Comparison of ENCODE assay signal across 12 cellular contexts in genomic region chr21:44405948-44406872, GRCh38. TPM values are rescaled to one million over a fixed set of nuclear protein-coding genes. Genes with fewer than 3 reads are reported as not detected.
DNase-seq lines count a peak whose midpoint lies in the region; TF ChIP-seq lines count a peak whose summit lies in the region.
"Had no signal": no experiment of that assay in that cellular context is flagged by ENCODE, and none has a peak within 500 bp of the region (broad histone marks: within the 10 kb centered on the region; RNA-seq: fewer than 3 reads in every experiment).

No MANE protein-coding gene starts in this region.

- intact Hi-C loops in spleen (cut with DNase I; ENCODE audit: low total_unique reads) = no loop called here

- no peaks in the 10 kb centered on the region for H3K27me3 ChIP-seq in spleen (replicated peaks in 1 of 7)
- H3K27me3 ChIP-seq: ascending aorta had no signal

- H3K4me1 ChIP-seq in spleen = no peaks in the 10 kb centered on the region
- H3K4me1 ChIP-seq: ascending aorta, esophagus muscularis mucosa had no signal

- TF ChIP-seq POLR2A in spleen (IDR thresholded peaks at IDR 0.05) = no peak

- peaks cover 0 to 62% (median 15%) of the 10 kb centered on the region in 6 donors for H3K36me3 ChIP-seq in spleen
- H3K36me3 ChIP-seq: ascending aorta, esophagus muscularis mucosa, thoracic aorta had no signal

- H3K4me3 ChIP-seq in epithelial cell of proximal tubule (ENCODE audit: low read depth, low read length) (no peak overlapping the region), spleen (no peak overlapping the region)
- H3K4me3 ChIP-seq: ascending aorta, esophagus muscularis mucosa, thoracic aorta had no signal

- TF ChIP-seq CTCF in epithelial cell of proximal tubule (conservative IDR thresholded peaks at IDR 0.05; ENCODE audit: low read depth, low read length) = no peak
- TF ChIP-seq CTCF in spleen (IDR thresholded peaks at IDR 0.05 in 8 of 11, conservative IDR thresholded peaks at IDR 0.05 in 3 of 11) = no peak

- H3K27ac ChIP-seq in spleen (peak overlapping the region in 1 of 8 donors; percentile 36), caudate nucleus (ENCODE audit: low read depth, low read length) (no peak overlapping the region)
- H3K27ac ChIP-seq: ascending aorta, esophagus muscularis mucosa, thoracic aorta had no signal

- no peaks in the 10 kb centered on the region for H3K9me3 ChIP-seq in spleen
- H3K9me3 ChIP-seq: ascending aorta, esophagus muscularis mucosa, thoracic aorta had no signal

- peak; percentile 53 for DNase-seq in activated CD8-positive, alpha-beta memory T cell treated with anti-CD3 and anti-CD28 coated beads for 24 hours
- no peak for DNase-seq in activated CD8-positive, alpha-beta memory T cell treated with anti-CD3 and anti-CD28 coated beads, Interleukin-2, amount 50 U/mL, for 48 hours
- DNase-seq in HS-5 (ENCODE audit: low read depth) (peak; percentile 84), epithelial cell of proximal tubule (ENCODE audit: low read depth) (peak; percentile 2), spleen (peak; percentile 39), HT-29 (ENCODE audit: low spot score) (no peak), caudate nucleus (lab: John Stamatoyannopoulos, UW) (no peak), SHP77 (lab: John Stamatoyannopoulos, UW) (no peak)
- DNase-seq: naive B cell had no signal

- WGBS in spleen, 5 donors = 84 to 94% (median 89%) methylated on average over 30 to 37 of the region's 37 CpGs

RNA-seq across cellular contexts. Expression of gene LRRC3, which starts 49.1 kb away (rescaled TPM):
- total RNA-seq in epithelial cell of proximal tubule = 1.0 and 3.0 TPM in 2 replicates
- total RNA-seq in spleen = 1 to 10 TPM; 1.3 to 4.9 (median 3.4) TPM
- under 1 TPM; 0.24 to 0.86 (median 0.26) TPM for polyA plus RNA-seq in spleen
- 0.08 and 0.10 TPM in 2 replicates for total RNA-seq in HT-29 (2014; rRNA removed; shearing (Covaris generic))

RNA-seq across cellular contexts. Expression of gene TRPM2, which starts 52.8 kb away (rescaled TPM):
- total RNA-seq in epithelial cell of proximal tubule = 0.52 and 1.7 TPM in 2 replicates
- 10 to 100 TPM; 10.4 to 35.3 (median 22.0) TPM for total RNA-seq in spleen
- 10 to 100 TPM; 20.5 to 44.1 (median 28.4) TPM for polyA plus RNA-seq in spleen
- 0.60 TPM in 1 of 2 replicates, not detected in the other for total RNA-seq in HT-29 (2014; rRNA removed; shearing (Covaris generic))

Comparison
In these comparisons a context has a peak if more than half of its experiments do, and no peak if none do; other contexts are left out.
1. DNase-seq: peak in activated CD8-positive, alpha-beta memory T cell treated with anti-CD3 and anti-CD28 coated beads for 24 hours (single experiment), HS-5 (single experiment), epithelial cell of proximal tubule (single experiment) and spleen (single experiment); none in activated CD8-positive, alpha-beta memory T cell treated with anti-CD3 and anti-CD28 coated beads, Interleukin-2, amount 50 U/mL, for 48 hours (single experiment), HT-29 (single experiment), caudate nucleus (0 of 61) and SHP77 (0 of 2).